ENCODE assay signal across 13 cellular contexts in the genomic region with DNA sequence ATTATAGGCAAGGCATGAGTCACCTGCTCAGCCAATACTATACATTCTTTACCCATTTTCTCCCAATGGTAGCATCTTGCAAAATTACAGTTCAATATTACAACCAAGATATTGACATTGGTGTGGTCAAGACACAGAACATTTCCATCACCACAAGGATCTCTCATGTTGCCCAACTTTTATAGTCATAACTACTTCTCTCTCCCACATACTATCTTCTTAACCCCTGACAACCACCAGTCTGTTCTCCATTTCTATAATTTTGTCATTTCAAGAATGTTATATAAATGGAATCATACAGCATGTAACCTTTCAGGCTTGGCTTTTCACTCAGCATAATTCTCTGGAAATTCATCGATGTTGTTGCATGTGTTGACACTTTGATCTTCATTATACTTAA.
"Had no signal": no experiment of that assay in that cellular context is flagged by ENCODE, and none has a peak within 500 bp of the region (broad histone marks: within the 10 kb centered on the region; RNA-seq: fewer than 3 reads in every experiment).

No MANE protein-coding gene starts in this region.

- DNase-seq: effector CD4-positive, alpha-beta T cell; heart left ventricle; hippocampal formation; left colon; left ventricle myocardium superior; mesenchymal stem cell; midbrain; nucleus accumbens; ovary; right cardiac atrium; stimulated activated CD4-positive, alpha-beta T cell treated with anti-CD3 and anti-CD28 coated beads, Interleukin-2, amount 100 ng/mL, for 48 hours; stimulated activated naive CD8-positive, alpha-beta T cell treated with anti-CD3 and anti-CD28 coated beads, Interleukin-15, Interleukin-2, amounts not matched to agents 100 U/mL and 50 U/mL, for 24 hours; thyroid gland had no signal
